Comparison of ENCODE assay signal across 12 cellular contexts in the genomic region with DNA sequence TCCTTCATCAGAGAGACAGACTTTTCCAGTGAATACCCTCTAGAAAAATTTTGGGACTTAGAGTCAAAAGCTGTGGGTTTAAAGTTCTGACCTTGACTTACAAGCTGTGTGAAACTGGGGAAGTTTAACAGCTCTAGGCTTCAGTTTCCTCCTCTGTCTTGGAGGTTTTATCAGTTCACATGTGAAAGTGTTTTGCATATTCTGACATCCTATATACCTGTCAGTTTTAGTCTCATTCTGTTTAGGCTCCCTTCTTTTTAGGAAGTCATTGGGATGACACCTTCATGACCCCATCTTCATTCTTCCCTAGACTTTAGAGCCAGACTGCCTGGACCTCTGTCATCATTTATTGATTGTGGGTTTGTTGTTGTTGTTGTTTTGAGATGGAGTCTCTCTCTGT. TPM values are rescaled to one million over a fixed set of nuclear protein-coding genes. Genes with fewer than 3 reads are reported as not detected.
DNase-seq lines count a peak whose midpoint lies in the region; ATAC-seq, FAIRE-seq and TF ChIP-seq lines count a peak whose summit lies in the region.
"Had no signal": no experiment of that assay in that cellular context is flagged by ENCODE, and none has a peak within 500 bp of the region (broad histone marks: within the 10 kb centered on the region; RNA-seq: fewer than 3 reads in every experiment).

No MANE protein-coding gene starts in this region.

- BruUV-seq in GM12878 (replicated peaks; lab: Mats Ljungman, UMichigan) = no TSS peak

- H3K36me3 ChIP-seq in GM23248 (ENCODE audit: low read depth) = no peaks in the 10 kb centered on the region
- H3K36me3 ChIP-seq in GM12878 (ENCODE audit: control insufficient read depth in 2 of 2, insufficient read depth in 2 of 2, low read length in 1 of 2) = no peaks in the 10 kb centered on the region
- no peaks in the 10 kb centered on the region for H3K36me3 ChIP-seq in thoracic aorta
- H3K36me3 ChIP-seq in adrenal gland (replicated peaks in 1 of 2) = no peaks in the 10 kb centered on the region
- H3K36me3 ChIP-seq: MG63 had no signal

- no peaks in the 10 kb centered on the region for H3K9me3 Mint-ChIP-seq in activated naive CD8-positive, alpha-beta T cell (ENCODE audit: low read depth)
- no peaks in the 10 kb centered on the region for H3K9me3 Mint-ChIP-seq in activated naive CD8-positive, alpha-beta T cell treated with anti-CD3 and anti-CD28 coated beads, Interleukin-2, amount 50 U/mL, for 24 hours
- H3K9me3 Mint-ChIP-seq: T-helper 1 cell treated with Interleukin-12 subunit alpha and Interleukin-12 subunit beta and Interleukin-4 antibody, amounts not matched to agents 30 μg/mL and 1 μg/mL, for 36 hours had no signal

- H3K27ac ChIP-seq in GM23248 (0 out of 2 replicates have a peak overlapping the region, but pooled peaks have one; percentile 10), GM12878 (ENCODE audit: control insufficient read depth, insufficient read depth) (peak overlapping the region; percentile 30; the same call in 1 of the 2 replicates), thoracic aorta (peak overlapping the region; percentile 89 to 91), adrenal gland (peak overlapping the region in 2 of 5 donors; percentile 18 to 86)

- H3K79me2 ChIP-seq in GM23248 (ENCODE audit: insufficient read depth) (peaks cover 33% of the 10 kb centered on the region), GM12878 (ENCODE audit: control insufficient read depth, insufficient read depth, low read length) (no peaks in the 10 kb centered on the region)

- H3K9me3 ChIP-seq in GM23248 (ENCODE audit: low read depth) (no peaks in the 10 kb centered on the region), GM12878 (replicated peaks; ENCODE audit: control insufficient read depth, insufficient read depth, low read length) (no peaks in the 10 kb centered on the region; the same call in 2 of the 3 replicates), thoracic aorta (no peaks in the 10 kb centered on the region), adrenal gland (replicated peaks in 1 of 3) (no peaks in the 10 kb centered on the region)
- H3K9me3 ChIP-seq: MG63 had no signal

- H3K4me1 Mint-ChIP-seq in activated naive CD8-positive, alpha-beta T cell (ENCODE audit: low read depth) = peaks cover 84% of the 10 kb centered on the region
- peaks cover 62% of the 10 kb centered on the region for H3K4me1 Mint-ChIP-seq in activated naive CD8-positive, alpha-beta T cell treated with anti-CD3 and anti-CD28 coated beads, Interleukin-2, amount 50 U/mL, for 24 hours

- H3K4me3 Mint-ChIP-seq in activated naive CD8-positive, alpha-beta T cell = no peak overlapping the region
- H3K4me3 Mint-ChIP-seq in activated naive CD8-positive, alpha-beta T cell treated with anti-CD3 and anti-CD28 coated beads, Interleukin-2, amount 50 U/mL, for 24 hours = no peak overlapping the region
- H3K4me3 Mint-ChIP-seq: T-helper 1 cell treated with Interleukin-12 subunit alpha and Interleukin-12 subunit beta and Interleukin-4 antibody, amounts not matched to agents 30 μg/mL and 1 μg/mL, for 36 hours had no signal

- peak overlapping the region; percentile 5 for H3K27ac Mint-ChIP-seq in activated naive CD8-positive, alpha-beta T cell
- no peak overlapping the region for H3K27ac Mint-ChIP-seq in activated naive CD8-positive, alpha-beta T cell treated with anti-CD3 and anti-CD28 coated beads, Interleukin-2, amount 50 U/mL, for 24 hours
- H3K27ac Mint-ChIP-seq: T-helper 1 cell treated with Interleukin-12 subunit alpha and Interleukin-12 subunit beta and Interleukin-4 antibody, amounts not matched to agents 30 μg/mL and 1 μg/mL, for 36 hours had no signal

- no peak overlapping the region for H3K4me2 ChIP-seq in GM23248 (ENCODE audit: unreplicated experiment)
- H3K4me2 ChIP-seq in GM12878 (ENCODE audit: control insufficient read depth, insufficient read depth) = peak overlapping the region; percentile 64

- POLR2A ChIA-PET in GM12878 (lab: Charles Lee) = interaction anchor here (0.5 to 1.6 kb wide), 4 partner anchors 12 to 104 kb away, joined by 3 to 12 read pairs (median 4); no protein-coding TSS in a partner anchor

- peaks cover 85% of the 10 kb centered on the region for H3K4me1 ChIP-seq in GM23248 (ENCODE audit: insufficient read depth)
- peaks cover 58% of the 10 kb centered on the region for H3K4me1 ChIP-seq in GM12878 (ENCODE audit: control insufficient read depth, insufficient read depth, low read length)
- H3K4me1 ChIP-seq in thoracic aorta (ENCODE audit: control insufficient read depth in 1 of 2, low read depth in 2 of 2) = peaks cover 83 to 99% of the 10 kb centered on the region in 2 donors
- peaks cover 35 to 82% of the 10 kb centered on the region in 2 donors for H3K4me1 ChIP-seq in adrenal gland (replicated peaks in 1 of 2)

- TF ChIP-seq EP300 in GM12878 (IDR thresholded peaks at IDR 0.05; ENCODE audit: borderline replicate concordance in 1 of 2, control insufficient read depth in 1 of 2, low read depth in 2 of 2, low read length in 2 of 2) = no peak

- peak; percentile 64 for FAIRE-seq in GM12878 (lab: Jason Lieb, UNC)

- peaks cover 11% of the 10 kb centered on the region for H3K36me3 Mint-ChIP-seq in activated naive CD8-positive, alpha-beta T cell
- peaks cover 3% of the 10 kb centered on the region for H3K36me3 Mint-ChIP-seq in activated naive CD8-positive, alpha-beta T cell treated with anti-CD3 and anti-CD28 coated beads, Interleukin-2, amount 50 U/mL, for 24 hours (ENCODE audit: low read depth)

- H2AFZ ChIP-seq in GM23248 (no peak overlapping the region), GM12878 (ENCODE audit: control insufficient read depth, low read depth, low read length) (no peak overlapping the region)

- H3K9me2 ChIP-seq in GM23248 (ENCODE audit: insufficient read depth) = no peaks in the 10 kb centered on the region

- SMC1A ChIA-PET in GM12878 (lab: Charles Lee; ENCODE audit: uncharacterized antibody, unreplicated experiment) = interaction anchor here (0.6 to 4.6 kb wide), 11 partner anchors 10 to 88 kb away, joined by 3 to 25 read pairs (median 3); no protein-coding TSS in a partner anchor

- in situ Hi-C loops in GM23248 (cut with MboI) (no loop called here), GM12878 (cut with MboI) (no loop called here)

- CTCF ChIA-PET in GM12878 (lab: Yijun Ruan, JAX) = interaction anchor here (0.9 to 3.3 kb wide), 4 partner anchors 10 to 66 kb away, joined by 3 to 9 read pairs (median 5); no protein-coding TSS in a partner anchor

- RAD21 ChIA-PET in GM12878 (lab: Charles Lee; ENCODE audit: unreplicated experiment) = interaction anchor here (0.9 to 2.0 kb wide), 8 partner anchors 18 to 66 kb away, joined by 3 to 8 read pairs (median 5); no protein-coding TSS in a partner anchor

- H3K27me3 ChIP-seq in GM23248 (replicated peaks; ENCODE audit: insufficient read depth) (no peaks in the 10 kb centered on the region), GM12878 (replicated peaks in 1 of 2; ENCODE audit: control insufficient read depth in 2 of 2, insufficient read depth in 2 of 2, low read length in 1 of 2) (no peaks in the 10 kb centered on the region), thoracic aorta (replicated peaks; ENCODE audit: insufficient read depth) (no peaks in the 10 kb centered on the region), adrenal gland (no peaks in the 10 kb centered on the region)
- H3K27me3 ChIP-seq: MG63 had no signal

- H4K20me1 ChIP-seq in GM23248 (ENCODE audit: insufficient read depth) = no peaks in the 10 kb centered on the region
- H4K20me1 ChIP-seq in GM12878 (ENCODE audit: control insufficient read depth, insufficient read depth) = no peaks in the 10 kb centered on the region

- no peak for ATAC-seq in activated naive CD8-positive, alpha-beta T cell treated with anti-CD3 and anti-CD28 coated beads, Interleukin-2, amount 50 U/mL, for 24 hours
- ATAC-seq in GM12878 (peak; percentile 53), thoracic aorta (ENCODE audit: insufficient number of reproducible peaks, low FRiP score, low read depth) (no peak)

- no peaks in the 10 kb centered on the region for H3K27me3 Mint-ChIP-seq in activated naive CD8-positive, alpha-beta T cell
- no peaks in the 10 kb centered on the region for H3K27me3 Mint-ChIP-seq in activated naive CD8-positive, alpha-beta T cell treated with anti-CD3 and anti-CD28 coated beads, Interleukin-2, amount 50 U/mL, for 24 hours

- no peak for TF ChIP-seq RAD21 in GM12878 (IDR thresholded peaks at IDR 0.05; ENCODE audit: insufficient read depth, low read depth, low read length)

- H3K4me3 ChIP-seq in GM23248 = no peak overlapping the region
- no peak overlapping the region for H3K4me3 ChIP-seq in GM12878
- no peak overlapping the region for H3K4me3 ChIP-seq in thoracic aorta
- no peak overlapping the region for H3K4me3 ChIP-seq in adrenal gland
- H3K4me3 ChIP-seq: MG63 had no signal

- no peak overlapping the region for H3K9ac ChIP-seq in GM23248
- no peak overlapping the region for H3K9ac ChIP-seq in GM12878 (ENCODE audit: control insufficient read depth, insufficient read depth, low read length)

- TF ChIP-seq CTCF in GM12878 (IDR thresholded peaks at IDR 0.05 in 2 of 3, conservative IDR thresholded peaks at IDR 0.05 in 1 of 3; ENCODE audit: control insufficient read depth in 2 of 3, extremely low read depth in 1 of 3, insufficient read depth in 1 of 3, low read depth in 3 of 3, low read length in 3 of 3) (no peak), thoracic aorta (IDR thresholded peaks at IDR 0.05) (no peak), adrenal gland (IDR thresholded peaks at IDR 0.05) (no peak)

- DNase-seq in activated naive CD8-positive, alpha-beta T cell treated with anti-CD3 and anti-CD28 coated beads, Interleukin-2, amount 50 U/mL, for 24 hours = no peak
- peak; percentile 33 for DNase-seq in GM23248
- DNase-seq in GM12878 (ENCODE audit: low read depth, low spot score) = peak; percentile 53
- no peak for DNase-seq in thoracic aorta (ENCODE audit: low spot score)
- DNase-seq in dermis blood vessel endothelial cell = no peak
- DNase-seq in COR-L47 (lab: John Stamatoyannopoulos, UW) = no peak
- DNase-seq in adrenal gland = no peak
- DNase-seq: central memory CD4-positive, alpha-beta T cell; MG63; NCI-H774 had no signal

- peaks cover 50% of the 10 kb centered on the region for H3F3A ChIP-seq in GM23248 (ENCODE audit: insufficient read depth)

- intact Hi-C loops in GM12878 (cut with micrococcal nuclease; ENCODE audit: unreplicated experiment) = no loop called here
- intact Hi-C loops in adrenal gland (cut with DNase I) = no loop called here

- TF ChIP-seq POLR2A in GM12878 (IDR thresholded peaks at IDR 0.05; ENCODE audit: low read depth, low read length) = no peak
- TF ChIP-seq POLR2A in adrenal gland (IDR thresholded peaks at IDR 0.05) = no peak

RNA-seq across cellular contexts. Expression of gene YPEL2, which starts 44.4 kb away (rescaled TPM):
- 5.8 and 6.6 TPM in 2 replicates for total RNA-seq in GM23248 (2014; rRNA removed; shearing (Covaris generic))
- 9.0 and 9.6 TPM in 2 replicates for polyA plus RNA-seq in GM23248 (2016; fragmentation: Nextera tagmentation; extraction: Ambion mirVana)
- 23.6 and 27.1 TPM in 2 replicates for total RNA-seq in GM12878 (2013; cell fraction: nucleolus; rRNA removed)
- total RNA-seq in GM12878 (2014; rRNA removed) = 0.45 and 0.71 TPM in 2 replicates
- 0.63 and 0.64 TPM in 2 replicates for total RNA-seq in GM12878 (2014; rRNA removed; fragmentation: Illumina TruSeq; extraction: Trizol)
- total RNA-seq in GM12878 (2021) = 0.69 and 0.92 TPM in 2 replicates
- 1.5 TPM for polyA plus RNA-seq in GM12878 (2011; ENCODE audit: low read depth)
- polyA plus RNA-seq in GM12878 (2011; rRNA removed) = 8.1 and 8.3 TPM in 2 replicates
- polyA plus RNA-seq in GM12878 (2011; cell fraction: cytosol; rRNA removed) = 4.7 and 6.4 TPM in 2 replicates
- 4.7 and 7.8 TPM in 2 replicates for polyA plus RNA-seq in GM12878 (2011; cell fraction: nucleus; rRNA removed)
- polyA plus RNA-seq in GM12878 (2012) = 2.3 and 2.6 TPM in 2 replicates
- polyA plus RNA-seq in GM12878 (2014; fragmentation: Illumina TruSeq; extraction: Trizol) = 0.55 and 0.76 TPM in 2 replicates
- polyA plus RNA-seq in GM12878 (2014; fragmentation: Nextera tagmentation; extraction: Ambion mirVana) = under 1 TPM; 0.11 to 0.18 TPM
- 0.41 and 0.47 TPM in 2 replicates for polyA plus RNA-seq in GM12878 (2014; rRNA removed)
- polyA plus RNA-seq in GM12878 (2016; fragmentation: Nextera tagmentation; extraction: Ambion mirVana) = under 1 TPM; 0.15 to 0.51 TPM
- polyA minus RNA-seq in GM12878 (2011; rRNA and poly(A)+ RNA removed) = 7.1 and 12.7 TPM in 2 replicates
- polyA minus RNA-seq in GM12878 (2011; cell fraction: cytosol; rRNA and poly(A)+ RNA removed) = 2.5 and 3.2 TPM in 2 replicates
- 5.4 and 5.7 TPM in 2 replicates for polyA minus RNA-seq in GM12878 (2011; cell fraction: nucleus; rRNA and poly(A)+ RNA removed)
- 10 to 100 TPM; 64.2 to 79.9 TPM for total RNA-seq in thoracic aorta
- total RNA-seq in dermis blood vessel endothelial cell = 90.8 and 101 TPM in 2 replicates
- total RNA-seq in adrenal gland = 10 to 100 TPM in 7 of 8 donors, 1 to 10 TPM in 1; 5.8 to 33.5 (median 28.4) TPM
- 1 to 10 TPM; 6.0 to 7.9 (median 6.1) TPM for polyA plus RNA-seq in adrenal gland

Comparison
In these comparisons a context has a peak if more than half of its experiments do, and no peak if none do; other contexts are left out.
1. DNase-seq: peak in GM23248 (single experiment) and GM12878 (single experiment); none in activated naive CD8-positive, alpha-beta T cell treated with anti-CD3 and anti-CD28 coated beads, Interleukin-2, amount 50 U/mL, for 24 hours (single experiment), thoracic aorta (single experiment), dermis blood vessel endothelial cell (single experiment), COR-L47 (single experiment) and adrenal gland (0 of 7).